Comparison of ENCODE assay signal across 2 cellular contexts in genomic region chr19:30356951-30357579, GRCh38.
TF ChIP-seq lines count a peak whose summit lies in the region.

No MANE protein-coding gene starts in this region.

TF ChIP-seq in K562, 482 proteins besides CTCF, POLR2A, EP300 and RAD21 (continued from another document):
- TF ChIP-seq, protein P1, sequence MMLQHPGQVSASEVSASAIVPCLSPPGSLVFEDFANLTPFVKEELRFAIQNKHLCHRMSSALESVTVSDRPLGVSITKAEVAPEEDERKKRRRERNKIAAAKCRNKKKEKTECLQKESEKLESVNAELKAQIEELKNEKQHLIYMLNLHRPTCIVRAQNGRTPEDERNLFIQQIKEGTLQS (IDR thresholded peaks at IDR 0.05): 0 out of 2 replicates have a peak, but pooled peaks have one; percentile 9
- TF ChIP-seq, protein P1 (CRISPR knock-in tag; conservative IDR thresholded peaks at IDR 0.05): no peak
- TF ChIP-seq, protein P2, sequence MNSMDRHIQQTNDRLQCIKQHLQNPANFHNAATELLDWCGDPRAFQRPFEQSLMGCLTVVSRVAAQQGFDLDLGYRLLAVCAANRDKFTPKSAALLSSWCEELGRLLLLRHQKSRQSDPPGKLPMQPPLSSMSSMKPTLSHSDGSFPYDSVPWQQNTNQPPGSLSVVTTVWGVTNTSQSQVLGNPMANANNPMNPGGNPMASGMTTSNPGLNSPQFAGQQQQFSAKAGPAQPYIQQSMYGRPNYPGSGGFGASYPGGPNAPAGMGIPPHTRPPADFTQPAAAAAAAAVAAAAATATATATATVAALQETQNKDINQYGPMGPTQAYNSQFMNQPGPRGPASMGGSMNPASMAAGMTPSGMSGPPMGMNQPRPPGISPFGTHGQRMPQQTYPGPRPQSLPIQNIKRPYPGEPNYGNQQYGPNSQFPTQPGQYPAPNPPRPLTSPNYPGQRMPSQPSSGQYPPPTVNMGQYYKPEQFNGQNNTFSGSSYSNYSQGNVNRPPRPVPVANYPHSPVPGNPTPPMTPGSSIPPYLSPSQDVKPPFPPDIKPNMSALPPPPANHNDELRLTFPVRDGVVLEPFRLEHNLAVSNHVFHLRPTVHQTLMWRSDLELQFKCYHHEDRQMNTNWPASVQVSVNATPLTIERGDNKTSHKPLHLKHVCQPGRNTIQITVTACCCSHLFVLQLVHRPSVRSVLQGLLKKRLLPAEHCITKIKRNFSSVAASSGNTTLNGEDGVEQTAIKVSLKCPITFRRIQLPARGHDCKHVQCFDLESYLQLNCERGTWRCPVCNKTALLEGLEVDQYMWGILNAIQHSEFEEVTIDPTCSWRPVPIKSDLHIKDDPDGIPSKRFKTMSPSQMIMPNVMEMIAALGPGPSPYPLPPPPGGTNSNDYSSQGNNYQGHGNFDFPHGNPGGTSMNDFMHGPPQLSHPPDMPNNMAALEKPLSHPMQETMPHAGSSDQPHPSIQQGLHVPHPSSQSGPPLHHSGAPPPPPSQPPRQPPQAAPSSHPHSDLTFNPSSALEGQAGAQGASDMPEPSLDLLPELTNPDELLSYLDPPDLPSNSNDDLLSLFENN (IDR thresholded peaks at IDR 0.05; ENCODE audit: low read depth in 2 of 2, low read length in 2 of 2): no peak
- TF ChIP-seq ZNF384 (IDR thresholded peaks at IDR 0.05; ENCODE audit: low read depth, low read length) (no peak), RBM39 (optimal IDR thresholded peaks at IDR 0.05; ENCODE audit: low read depth, low read length) (no peak), POLR2G (IDR thresholded peaks at IDR 0.05; ENCODE audit: low read depth, low read length) (no peak), DPF2 (IDR thresholded peaks at IDR 0.05) (no peak), PRPF4 (IDR thresholded peaks at IDR 0.05; ENCODE audit: insufficient read depth, low read depth, low read length, poor library complexity, severe bottlenecking) (no peak), L3MBTL2 (IDR thresholded peaks at IDR 0.05) (0 out of 2 replicates have a peak, but pooled peaks have one; percentile 13), SAFB (IDR thresholded peaks at IDR 0.05; ENCODE audit: borderline replicate concordance, low read depth, low read length) (no peak), PCBP1 (IDR thresholded peaks at IDR 0.05; ENCODE audit: low read depth, low read length, poor library complexity, severe bottlenecking) (no peak), MYNN (IDR thresholded peaks at IDR 0.05) (no peak), MYNN (CRISPR knock-in tag; IDR thresholded peaks at IDR 0.05) (no peak), ZNF263 (CRISPR knock-in tag; IDR thresholded peaks at IDR 0.05; ENCODE audit: borderline replicate concordance) (no peak), ZNF124 (CRISPR knock-in tag; IDR thresholded peaks at IDR 0.05) (no peak), FOXJ3 (CRISPR knock-in tag; IDR thresholded peaks at IDR 0.05) (no peak), ZNF778 (CRISPR knock-in tag; IDR thresholded peaks at IDR 0.05) (no peak), ZNF408 (CRISPR knock-in tag; IDR thresholded peaks at IDR 0.05; ENCODE audit: low read depth) (no peak), HDAC6 (IDR thresholded peaks at IDR 0.05; ENCODE audit: low read depth, low read length) (no peak)
TF ChIP-seq in K562: peak in this region for 2.

TF ChIP-seq in HepG2, 621 proteins besides CTCF, POLR2A, EP300 and RAD21 (continued from another document):
- TF ChIP-seq, protein P3, sequence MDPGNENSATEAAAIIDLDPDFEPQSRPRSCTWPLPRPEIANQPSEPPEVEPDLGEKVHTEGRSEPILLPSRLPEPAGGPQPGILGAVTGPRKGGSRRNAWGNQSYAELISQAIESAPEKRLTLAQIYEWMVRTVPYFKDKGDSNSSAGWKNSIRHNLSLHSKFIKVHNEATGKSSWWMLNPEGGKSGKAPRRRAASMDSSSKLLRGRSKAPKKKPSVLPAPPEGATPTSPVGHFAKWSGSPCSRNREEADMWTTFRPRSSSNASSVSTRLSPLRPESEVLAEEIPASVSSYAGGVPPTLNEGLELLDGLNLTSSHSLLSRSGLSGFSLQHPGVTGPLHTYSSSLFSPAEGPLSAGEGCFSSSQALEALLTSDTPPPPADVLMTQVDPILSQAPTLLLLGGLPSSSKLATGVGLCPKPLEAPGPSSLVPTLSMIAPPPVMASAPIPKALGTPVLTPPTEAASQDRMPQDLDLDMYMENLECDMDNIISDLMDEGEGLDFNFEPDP (CRISPR knock-in tag; conservative IDR thresholded peaks at IDR 0.05): no peak
